19 cellular contexts compared by ENCODE assay signal in the genomic region with DNA sequence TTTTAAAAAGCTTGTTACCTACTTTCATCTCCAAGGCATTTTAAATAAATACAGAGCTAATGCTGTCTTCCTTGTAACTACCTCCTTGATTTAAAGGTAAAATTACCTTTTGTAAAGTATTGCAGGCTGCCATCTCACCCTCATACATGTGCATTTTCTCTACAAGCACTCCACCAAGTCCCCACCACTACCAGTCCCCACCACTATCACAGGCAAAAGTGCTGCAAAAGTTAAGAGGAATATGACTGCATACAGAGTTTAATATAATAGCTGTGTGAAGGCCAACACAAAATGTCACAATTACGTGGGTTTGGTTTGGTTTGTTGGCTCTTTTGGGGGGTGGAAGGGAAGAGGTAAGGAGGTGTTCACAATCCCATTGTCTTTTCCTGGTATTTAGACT. TPM values are rescaled to one million over a fixed set of nuclear protein-coding genes. Genes with fewer than 3 reads are reported as not detected.
"Had no signal": no experiment of that assay in that cellular context is flagged by ENCODE, and none has a peak within 500 bp of the region (broad histone marks: within the 10 kb centered on the region; RNA-seq: fewer than 3 reads in every experiment).

No MANE protein-coding gene starts in this region.

- H3K27ac ChIP-seq: cardiac muscle cell, hepatocyte, stomach, testis, upper lobe of left lung had no signal

- FAIRE-seq: small intestine had no signal

- H3K4me2 ChIP-seq: hepatocyte had no signal

- H3K36me3 ChIP-seq: cardiac muscle cell, stomach, upper lobe of left lung had no signal

- H3K9me3 ChIP-seq: mucosa of descending colon, stomach, testis, upper lobe of left lung had no signal

- H3K79me2 ChIP-seq: hepatocyte had no signal

- DNase-seq: activated CD4-positive, alpha-beta memory T cell treated with anti-CD3 and anti-CD28 coated beads, Interleukin-2, amount 10 ng/mL, durations not matched to agents 7 days and 5 days; activated CD4-positive, alpha-beta T cell treated with anti-CD3 and anti-CD28 coated beads for 48 hours; activated CD4-positive, CD25-positive, alpha-beta regulatory T cell; activated CD8-positive, alpha-beta memory T cell treated with anti-CD3 and anti-CD28 coated beads, Interleukin-2, amount 10 ng/mL, durations not matched to agents 7 days and 5 days; dermis blood vessel endothelial cell; effector memory CD4-positive, alpha-beta T cell; mucosa of descending colon; nucleus accumbens; small intestine; stimulated activated CD4-positive, alpha-beta T cell treated with anti-CD3 and anti-CD28 coated beads, Interleukin-15, amount 100 ng/mL, for 24 hours; stimulated activated CD4-positive, alpha-beta T cell treated with anti-CD3 and anti-CD28 coated beads, Interleukin-2, amount 100 ng/mL, for 48 hours; stomach; T1000; testis; upper lobe of left lung had no signal

- H3K4me3 ChIP-seq: cardiac muscle cell, hepatocyte, mucosa of descending colon, stomach, testis, upper lobe of left lung had no signal

- H2AFZ ChIP-seq: hepatocyte had no signal

- H3K27me3 ChIP-seq: testis had no signal

- ATAC-seq: activated CD8-positive, alpha-beta memory T cell treated with anti-CD3 and anti-CD28 coated beads, Interleukin-2, amount 10 ng/mL, durations not matched to agents 7 days and 5 days; mucosa of descending colon; natural killer cell treated with Interleukin-12 subunit alpha and Interleukin-12 subunit beta and Interleukin-15 and Interleukin-18, amount 100 ng/mL, for 72 hours had no signal

RNA-seq across cellular contexts. Expression of a gene that starts 9.6 kb away (rescaled TPM):
- total RNA-seq: liver; natural killer cell treated with Interleukin-12 subunit alpha and Interleukin-12 subunit beta and Interleukin-15 and Interleukin-18, amount 100 ng/mL, for 72 hours had no signal
- polyA plus RNA-seq: liver had no signal
